ENCODE assay signal across 8 cellular contexts in the genomic region with DNA sequence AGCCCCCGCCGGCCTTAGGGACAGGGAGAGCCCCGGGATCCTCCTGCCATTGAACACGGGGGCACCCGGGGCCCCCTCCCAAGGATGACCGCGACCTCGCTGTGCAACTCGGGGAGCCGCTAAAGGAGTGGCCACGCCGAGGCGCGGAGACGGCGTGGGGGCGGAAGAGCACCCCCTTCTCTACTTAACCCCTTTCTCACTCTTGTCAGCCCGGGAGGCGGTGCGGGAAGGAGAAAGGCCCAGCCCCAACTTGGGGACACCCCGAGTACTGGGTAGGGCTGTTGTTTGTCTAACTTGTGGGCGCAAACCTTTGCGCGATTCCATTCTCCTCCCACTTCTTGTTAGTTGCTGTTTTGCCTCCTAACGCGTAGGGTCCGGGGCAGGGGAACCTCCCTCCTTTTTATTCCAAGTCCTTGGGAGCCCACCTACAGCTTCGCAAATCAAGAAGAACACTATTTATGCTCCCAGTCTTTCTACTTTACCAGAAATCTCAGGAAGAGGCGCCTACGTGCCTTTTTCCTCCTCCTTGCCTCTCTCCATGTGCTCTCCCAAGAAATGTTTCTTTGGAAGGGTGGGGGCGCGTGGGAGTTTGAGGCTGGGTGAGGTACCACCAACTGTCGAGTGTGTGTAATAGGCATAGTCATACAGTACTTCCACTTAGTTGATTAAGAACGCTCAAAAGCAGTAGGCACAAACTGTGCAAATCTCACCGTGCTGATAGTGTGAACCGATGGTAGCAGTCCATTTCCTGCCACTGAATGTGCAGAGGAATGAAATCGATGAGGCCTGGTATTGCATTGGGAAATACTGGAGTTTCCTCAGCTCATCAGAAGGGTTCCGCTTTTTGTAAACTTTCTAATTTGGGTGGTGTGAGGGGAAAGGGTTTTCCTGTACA. TPM values are rescaled to one million over a fixed set of nuclear protein-coding genes. Genes with fewer than 3 reads are reported as not detected.
DNase-seq lines count a peak whose midpoint lies in the region; ATAC-seq, FAIRE-seq and TF ChIP-seq lines count a peak whose summit lies in the region.

No MANE protein-coding gene starts in this region.

- peak overlapping the region; percentile 72 to 79 for H3K4me3 ChIP-seq in foreskin fibroblast (ENCODE audit: low read depth in 1 of 2, low read length in 2 of 2)

- DNase-seq in GM12892 (ENCODE audit: insufficient read length) (peak; percentile 1), NOMO-1 (lab: John Stamatoyannopoulos, UW; ENCODE audit: unreplicated experiment in 2 of 2) (peak; percentile 78), foreskin fibroblast (peak; percentile 41 to 68), occipital lobe (lab: John Stamatoyannopoulos, UW) (peak; percentile 15), ureter (ENCODE audit: low spot score) (peak; percentile 48), SW 1271 (lab: John Stamatoyannopoulos, UW) (no peak)
- peak; percentile 3 to 6 for DNase-seq in activated T-helper 1 cell treated with anti-CD3 and anti-CD28 coated beads, Interleukin-2, amount 50 U/mL, for 16 hours (ENCODE audit: low read depth in 1 of 2, low spot score in 1 of 2)

- ATAC-seq in HG02610 (IDR thresholded peaks at IDR 0.05; ENCODE audit: unreplicated experiment): peak; percentile 19

- FAIRE-seq in GM12892 (lab: Jason Lieb, UNC): peak; percentile 5

- no peak for TF ChIP-seq CTCF in foreskin fibroblast (IDR thresholded peaks at IDR 0.05; ENCODE audit: low read depth, low read length)

- no peak for TF ChIP-seq POLR2A in GM12892 (IDR thresholded peaks at IDR 0.05; ENCODE audit: low read depth, low read length)

RNA-seq across cellular contexts. Expression of a gene that starts 0.8 kb away (rescaled TPM):
- 4.6 TPM for polyA plus RNA-seq in GM12892 (2012; ENCODE audit: missing spikeins)
- 18.2 TPM for total RNA-seq in occipital lobe
- total RNA-seq in ureter: 32.5 TPM

Comparison
In these comparisons a context has a peak if more than half of its experiments do, and no peak if none do; other contexts are left out.
1. DNase-seq: peak in GM12892 (single experiment), NOMO-1 (2 of 2), activated T-helper 1 cell treated with anti-CD3 and anti-CD28 coated beads, Interleukin-2, amount 50 U/mL, for 16 hours (2 of 2), foreskin fibroblast (2 of 2), occipital lobe (single experiment) and ureter (single experiment); none in SW 1271 (0 of 2).